8 cellular contexts compared by ENCODE assay signal in the genomic region with DNA sequence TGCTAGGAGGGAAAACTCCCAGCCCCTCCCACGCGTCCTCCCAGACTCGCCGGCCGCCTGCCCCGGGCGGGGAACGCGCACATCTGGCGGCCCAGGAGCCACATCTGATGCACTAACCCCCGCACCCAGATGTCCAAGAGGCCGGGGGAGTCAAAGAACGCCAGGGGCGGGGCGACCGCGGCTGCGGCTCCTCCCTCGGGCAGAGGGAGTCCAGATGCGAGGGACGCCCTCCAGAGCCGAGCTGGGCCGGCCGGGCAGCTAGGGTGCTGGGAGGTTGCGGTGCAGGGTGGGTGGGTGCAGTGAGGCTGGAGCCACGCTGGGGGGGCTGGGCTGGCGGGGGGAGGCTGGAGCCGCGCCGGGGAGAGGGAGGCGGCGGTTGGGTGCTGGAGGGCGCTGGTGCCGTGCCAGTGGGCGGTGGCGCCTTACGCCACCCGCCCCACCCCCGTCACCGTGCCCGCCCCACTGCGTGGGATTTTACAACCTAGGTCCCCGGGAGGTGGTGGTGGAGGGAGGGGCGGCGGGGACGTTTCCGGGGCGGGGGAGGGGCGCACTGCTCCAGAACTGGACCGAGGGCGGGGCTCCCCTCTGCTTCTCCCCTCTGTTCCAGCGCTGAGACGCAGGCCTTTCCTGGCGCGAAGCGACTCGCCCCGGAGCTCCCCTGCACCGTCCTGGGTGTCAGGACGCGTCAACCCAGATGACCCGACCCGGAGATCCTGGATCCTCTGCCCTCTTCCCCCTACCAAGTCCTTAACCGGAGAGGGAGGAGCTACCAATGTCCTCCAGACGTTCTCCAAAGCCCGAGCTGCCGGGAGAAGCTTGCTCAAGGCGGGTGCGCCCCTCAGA.
DNase-seq lines count a peak whose midpoint lies in the region; ATAC-seq and TF ChIP-seq lines count a peak whose summit lies in the region.

No MANE protein-coding gene starts in this region.

- H3K36me3 Mint-ChIP-seq in activated T-helper 2 cell treated with anti-CD3 and anti-CD28 coated beads, Interferon-gamma antibody, Interleukin-2, Interleukin-4, amounts not matched to agents 10 μg/mL and 5 μg/mL and 100 μg/mL, durations not matched to agents 14 hours and 24 hours and 36 hours (ENCODE audit: low read depth) = no peaks in the 10 kb centered on the region
- H3K36me3 Mint-ChIP-seq in nephron (ENCODE audit: low read depth) = no peaks in the 10 kb centered on the region

- DNase-seq in DMS79 treated with DMSO at 0.1 percent for 48 hours (lab: John Stamatoyannopoulos, UW) (peak; percentile 65), RKO (ENCODE audit: low spot score) (peak; percentile 85), fibroblast of pulmonary artery (ENCODE audit: low read depth) (peak; percentile 96)
- DNase-seq in activated T-helper 2 cell treated with anti-CD3 and anti-CD28 coated beads, Interferon-gamma antibody, Interleukin-2, Interleukin-4, amounts not matched to agents 10 μg/mL and 5 μg/mL and 100 μg/mL, durations not matched to agents 14 hours and 24 hours and 36 hours (ENCODE audit: low spot score) = peak; percentile 65
- peak; percentile 78 for DNase-seq in stimulated activated naive CD4-positive, alpha-beta T cell treated with Interleukin-2 at 50 U/mL for 16 hours (lab: John Stamatoyannopoulos, UW)

- peak overlapping the region; percentile 92 for H3K27ac Mint-ChIP-seq in activated T-helper 2 cell treated with anti-CD3 and anti-CD28 coated beads, Interferon-gamma antibody, Interleukin-2, Interleukin-4, amounts not matched to agents 10 μg/mL and 5 μg/mL and 100 μg/mL, durations not matched to agents 14 hours and 24 hours and 36 hours
- peak overlapping the region; percentile 98 to 99 (median 98) for H3K27ac Mint-ChIP-seq in nephron

- H3K9me3 Mint-ChIP-seq in activated T-helper 2 cell treated with anti-CD3 and anti-CD28 coated beads, Interferon-gamma antibody, Interleukin-2, Interleukin-4, amounts not matched to agents 10 μg/mL and 5 μg/mL and 100 μg/mL, durations not matched to agents 14 hours and 24 hours and 36 hours = no peaks in the 10 kb centered on the region
- H3K9me3 Mint-ChIP-seq in nephron = no peaks in the 10 kb centered on the region

- intact Hi-C loops in activated T-helper 2 cell treated with anti-CD3 and anti-CD28 coated beads, Interferon-gamma antibody, Interleukin-2, Interleukin-4, amounts not matched to agents 10 μg/mL and 5 μg/mL and 100 μg/mL, durations not matched to agents 14 hours and 24 hours and 36 hours (cut with micrococcal nuclease) = loop anchor here (1.0 to 5.0 kb wide), 3 partner anchors 37 to 361 kb away; no protein-coding TSS in a partner anchor

- peak; percentile 3; the same call in 1 of the 2 replicates for TF ChIP-seq RAD21 in Ishikawa (IDR thresholded peaks at IDR 0.05; ENCODE audit: low read depth)

- H3K4me1 Mint-ChIP-seq in activated T-helper 2 cell treated with anti-CD3 and anti-CD28 coated beads, Interferon-gamma antibody, Interleukin-2, Interleukin-4, amounts not matched to agents 10 μg/mL and 5 μg/mL and 100 μg/mL, durations not matched to agents 14 hours and 24 hours and 36 hours (ENCODE audit: low read depth) = peaks cover 44% of the 10 kb centered on the region
- peaks cover 60% of the 10 kb centered on the region for H3K4me1 Mint-ChIP-seq in nephron

- ATAC-seq in GM21717 (IDR thresholded peaks at IDR 0.05; ENCODE audit: unreplicated experiment) = peak; percentile 69

- no peak for TF ChIP-seq CTCF in fibroblast of pulmonary artery (IDR thresholded peaks at IDR 0.05; ENCODE audit: low read length, missing control alignments)
- no peak for TF ChIP-seq CTCF in nephron (IDR thresholded peaks at IDR 0.05; ENCODE audit: unreplicated experiment in 3 of 3)

- peak; percentile 64; the same call in 1 of the 2 replicates for TF ChIP-seq EP300 in Ishikawa (IDR thresholded peaks at IDR 0.05; ENCODE audit: borderline replicate concordance)

- H3K4me3 ChIP-seq in fibroblast of pulmonary artery (replicated peaks; ENCODE audit: low read depth, low read length) = peak overlapping the region; percentile 64

- peaks cover 13% of the 10 kb centered on the region for H3K27me3 Mint-ChIP-seq in activated T-helper 2 cell treated with anti-CD3 and anti-CD28 coated beads, Interferon-gamma antibody, Interleukin-2, Interleukin-4, amounts not matched to agents 10 μg/mL and 5 μg/mL and 100 μg/mL, durations not matched to agents 14 hours and 24 hours and 36 hours (ENCODE audit: low read depth)
- no peaks in the 10 kb centered on the region for H3K27me3 Mint-ChIP-seq in nephron (ENCODE audit: low read depth)

- peak overlapping the region; percentile 90 for H3K4me3 Mint-ChIP-seq in activated T-helper 2 cell treated with anti-CD3 and anti-CD28 coated beads, Interferon-gamma antibody, Interleukin-2, Interleukin-4, amounts not matched to agents 10 μg/mL and 5 μg/mL and 100 μg/mL, durations not matched to agents 14 hours and 24 hours and 36 hours (ENCODE audit: low read depth)
- peak overlapping the region; percentile 93 to 95 (median 94) for H3K4me3 Mint-ChIP-seq in nephron

TF ChIP-seq in Ishikawa, 13 proteins besides CTCF, POLR2A, EP300 and RAD21:
- TF ChIP-seq TEAD4 (IDR thresholded peaks at IDR 0.05) (peak; percentile 13; the same call in 1 of the 2 replicates), ZBTB7A (IDR thresholded peaks at IDR 0.05; ENCODE audit: low read depth) (no peak; the same call in none of the 2 replicates), TAF1 (IDR thresholded peaks at IDR 0.05; ENCODE audit: low read depth) (peak; percentile 6), NFIC (IDR thresholded peaks at IDR 0.05) (peak; percentile 72), EGR1 (IDR thresholded peaks at IDR 0.05) (peak; percentile 85), FOXM1 (IDR thresholded peaks at IDR 0.05; ENCODE audit: borderline replicate concordance, low read depth) (no peak), CREB1 (IDR thresholded peaks at IDR 0.05; ENCODE audit: low read depth) (peak; percentile 48; the same call in 1 of the 2 replicates), YY1 (IDR thresholded peaks at IDR 0.05; ENCODE audit: low read depth) (no peak), TCF12 (IDR thresholded peaks at IDR 0.05; ENCODE audit: low read depth) (peak; percentile 42; the same call in 1 of the 2 replicates), CEBPB (IDR thresholded peaks at IDR 0.05) (peak; percentile 16; the same call in 1 of the 2 replicates)
- TF ChIP-seq, protein P1, sequence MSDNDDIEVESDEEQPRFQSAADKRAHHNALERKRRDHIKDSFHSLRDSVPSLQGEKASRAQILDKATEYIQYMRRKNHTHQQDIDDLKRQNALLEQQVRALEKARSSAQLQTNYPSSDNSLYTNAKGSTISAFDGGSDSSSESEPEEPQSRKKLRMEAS (IDR thresholded peaks at IDR 0.05) = peak; percentile 43; the same call in 1 of the 2 replicates
- TF ChIP-seq, protein P2, sequence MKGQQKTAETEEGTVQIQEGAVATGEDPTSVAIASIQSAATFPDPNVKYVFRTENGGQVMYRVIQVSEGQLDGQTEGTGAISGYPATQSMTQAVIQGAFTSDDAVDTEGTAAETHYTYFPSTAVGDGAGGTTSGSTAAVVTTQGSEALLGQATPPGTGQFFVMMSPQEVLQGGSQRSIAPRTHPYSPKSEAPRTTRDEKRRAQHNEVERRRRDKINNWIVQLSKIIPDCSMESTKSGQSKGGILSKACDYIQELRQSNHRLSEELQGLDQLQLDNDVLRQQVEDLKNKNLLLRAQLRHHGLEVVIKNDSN (IDR thresholded peaks at IDR 0.05) = no peak
- TF ChIP-seq, protein P3, sequence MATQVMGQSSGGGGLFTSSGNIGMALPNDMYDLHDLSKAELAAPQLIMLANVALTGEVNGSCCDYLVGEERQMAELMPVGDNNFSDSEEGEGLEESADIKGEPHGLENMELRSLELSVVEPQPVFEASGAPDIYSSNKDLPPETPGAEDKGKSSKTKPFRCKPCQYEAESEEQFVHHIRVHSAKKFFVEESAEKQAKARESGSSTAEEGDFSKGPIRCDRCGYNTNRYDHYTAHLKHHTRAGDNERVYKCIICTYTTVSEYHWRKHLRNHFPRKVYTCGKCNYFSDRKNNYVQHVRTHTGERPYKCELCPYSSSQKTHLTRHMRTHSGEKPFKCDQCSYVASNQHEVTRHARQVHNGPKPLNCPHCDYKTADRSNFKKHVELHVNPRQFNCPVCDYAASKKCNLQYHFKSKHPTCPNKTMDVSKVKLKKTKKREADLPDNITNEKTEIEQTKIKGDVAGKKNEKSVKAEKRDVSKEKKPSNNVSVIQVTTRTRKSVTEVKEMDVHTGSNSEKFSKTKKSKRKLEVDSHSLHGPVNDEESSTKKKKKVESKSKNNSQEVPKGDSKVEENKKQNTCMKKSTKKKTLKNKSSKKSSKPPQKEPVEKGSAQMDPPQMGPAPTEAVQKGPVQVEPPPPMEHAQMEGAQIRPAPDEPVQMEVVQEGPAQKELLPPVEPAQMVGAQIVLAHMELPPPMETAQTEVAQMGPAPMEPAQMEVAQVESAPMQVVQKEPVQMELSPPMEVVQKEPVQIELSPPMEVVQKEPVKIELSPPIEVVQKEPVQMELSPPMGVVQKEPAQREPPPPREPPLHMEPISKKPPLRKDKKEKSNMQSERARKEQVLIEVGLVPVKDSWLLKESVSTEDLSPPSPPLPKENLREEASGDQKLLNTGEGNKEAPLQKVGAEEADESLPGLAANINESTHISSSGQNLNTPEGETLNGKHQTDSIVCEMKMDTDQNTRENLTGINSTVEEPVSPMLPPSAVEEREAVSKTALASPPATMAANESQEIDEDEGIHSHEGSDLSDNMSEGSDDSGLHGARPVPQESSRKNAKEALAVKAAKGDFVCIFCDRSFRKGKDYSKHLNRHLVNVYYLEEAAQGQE (IDR thresholded peaks at IDR 0.05; ENCODE audit: low read depth) = no peak

Comparison
In these comparisons a context has a peak if more than half of its experiments do, and no peak if none do; other contexts are left out.
1. Peak in every context shown above with its lines: DNase-seq, ATAC-seq and H3K4me3 ChIP-seq.